ENCODE assay signal across 16 cellular contexts in the genomic region with DNA sequence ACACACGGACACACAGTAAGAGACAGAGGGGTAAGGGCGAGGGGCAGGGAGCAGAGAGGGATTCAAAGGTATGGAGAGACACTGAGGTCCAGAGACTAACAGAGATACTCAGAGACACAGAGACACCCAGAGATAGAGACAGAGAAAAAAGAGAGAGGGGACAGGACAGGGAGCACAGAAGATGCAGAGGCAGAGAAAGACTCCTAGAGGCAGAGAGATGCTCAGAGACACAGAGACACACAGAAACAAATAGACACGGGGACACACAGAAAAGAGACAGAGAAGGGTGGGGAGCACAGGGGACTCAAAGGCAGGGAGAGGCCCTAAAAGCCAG. TPM values are rescaled to one million over a fixed set of nuclear protein-coding genes. Genes with fewer than 3 reads are reported as not detected.
A peak's percentile ranks its signal among the peaks of the same experiment; 100 is the strongest.
DNase-seq lines count a peak whose midpoint lies in the region; ATAC-seq, FAIRE-seq and TF ChIP-seq lines count a peak whose summit lies in the region.
"Had no signal": no experiment of that assay in that cellular context is flagged by ENCODE, and none has a peak within 500 bp of the region (broad histone marks: within the 10 kb centered on the region; RNA-seq: fewer than 3 reads in every experiment).

No MANE protein-coding gene starts in this region.

- H3K27ac ChIP-seq in BLaER1 (no peak overlapping the region), HUES64 (ENCODE audit: low read depth, low read length) (no peak overlapping the region), astrocyte (ENCODE audit: low read depth, low read length) (no peak overlapping the region)
- no peak overlapping the region for H3K27ac ChIP-seq in naive thymus-derived CD4-positive, alpha-beta T cell (ENCODE audit: low read depth, low read length)
- H3K27ac ChIP-seq: C4-2B, heart left ventricle, left lung, ovary had no signal

- H4K20me1 ChIP-seq in BLaER1 (peaks cover 41% of the 10 kb centered on the region), astrocyte (ENCODE audit: insufficient read depth, low read length) (peaks cover 20% of the 10 kb centered on the region)

- no peak overlapping the region for H3K9ac ChIP-seq in BLaER1
- H3K9ac ChIP-seq in HUES64 (ENCODE audit: low read depth, low read length) = no peak overlapping the region
- peak overlapping the region; percentile 30 for H3K9ac ChIP-seq in astrocyte (ENCODE audit: low read length)

- H3K4me3 Mint-ChIP-seq in astrocyte (ENCODE audit: unreplicated experiment) = no peak overlapping the region
- H3K4me3 Mint-ChIP-seq in naive thymus-derived CD4-positive, alpha-beta T cell = no peak overlapping the region
- H3K4me3 Mint-ChIP-seq in activated CD4-positive, alpha-beta memory T cell treated with anti-CD3 and anti-CD28 coated beads, Interleukin-2, amount 10 ng/mL, durations not matched to agents 7 days and 5 days = no peak overlapping the region
- H3K4me3 Mint-ChIP-seq: activated CD8-positive, alpha-beta T cell treated with anti-CD3 and anti-CD28 coated beads for 36 hours; HFFc6; naive B cell had no signal

- peaks cover 7% of the 10 kb centered on the region for H3K4me1 Mint-ChIP-seq in astrocyte (ENCODE audit: low read depth, unreplicated experiment)
- H3K4me1 Mint-ChIP-seq in naive thymus-derived CD4-positive, alpha-beta T cell = peaks cover 21 to 29% (median 24%) of the 10 kb centered on the region in 7 donors
- H3K4me1 Mint-ChIP-seq in activated CD4-positive, alpha-beta memory T cell treated with anti-CD3 and anti-CD28 coated beads, Interleukin-2, amount 10 ng/mL, durations not matched to agents 7 days and 5 days = peaks cover 24% of the 10 kb centered on the region

- peaks cover 31% of the 10 kb centered on the region for H3K4me1 ChIP-seq in BLaER1
- H3K4me1 ChIP-seq in HUES64 (ENCODE audit: insufficient read depth, low read length) = peaks cover 6% of the 10 kb centered on the region; the same call in 1 of the 2 replicates
- H3K4me1 ChIP-seq in astrocyte (ENCODE audit: insufficient read depth, low read length) = no peaks in the 10 kb centered on the region
- H3K4me1 ChIP-seq in naive thymus-derived CD4-positive, alpha-beta T cell (ENCODE audit: control insufficient read depth in 2 of 2, insufficient read depth in 2 of 2, low read length in 2 of 2) = peaks cover 12 to 21% of the 10 kb centered on the region in 2 donors

- H3K9me3 ChIP-seq in BLaER1 (no peaks in the 10 kb centered on the region), HUES64 (ENCODE audit: insufficient read depth, low read depth, low read length) (no peaks in the 10 kb centered on the region), astrocyte (ENCODE audit: insufficient read depth, low read depth, low read length) (no peaks in the 10 kb centered on the region)
- no peaks in the 10 kb centered on the region for H3K9me3 ChIP-seq in naive thymus-derived CD4-positive, alpha-beta T cell (ENCODE audit: control insufficient read depth in 2 of 3, low read length in 3 of 3)
- H3K9me3 ChIP-seq: heart left ventricle, left lung, ovary had no signal

- intact Hi-C loops in naive thymus-derived CD4-positive, alpha-beta T cell (cut with micrococcal nuclease) = loop anchor here (1.0 to 5.0 kb wide), 9 partner anchors 8 to 125 kb away; partner anchors contain the start of genes DEDD2 (in 1 of the 2), PAFAH1B3 (in 1 of the 2), POU2F2 (in 1 of the 2) and PRR19 (in 1 of the 2)

- CTCF ChIA-PET in naive thymus-derived CD4-positive, alpha-beta T cell (lab: Charles Lee) = interaction anchor here (1.0 kb wide), 1 partner anchor 11 kb away, joined by 3 read pairs; no protein-coding TSS in a partner anchor
- CTCF ChIA-PET in activated CD4-positive, alpha-beta memory T cell treated with anti-CD3 and anti-CD28 coated beads, Interleukin-2, amount 10 ng/mL, durations not matched to agents 7 days and 5 days (lab: Charles Lee) = interaction anchor here (1.4 to 2.7 kb wide), 4 partner anchors 7 to 102 kb away, joined by 4 to 17 read pairs (median 10); no protein-coding TSS in a partner anchor

- no peaks in the 10 kb centered on the region for H3K36me3 Mint-ChIP-seq in astrocyte (ENCODE audit: low read depth, unreplicated experiment)
- H3K36me3 Mint-ChIP-seq in naive thymus-derived CD4-positive, alpha-beta T cell = no peaks in the 10 kb centered on the region
- peaks cover 4% of the 10 kb centered on the region for H3K36me3 Mint-ChIP-seq in activated CD4-positive, alpha-beta memory T cell treated with anti-CD3 and anti-CD28 coated beads, Interleukin-2, amount 10 ng/mL, durations not matched to agents 7 days and 5 days (ENCODE audit: low read depth)

- TF ChIP-seq CTCF in astrocyte (IDR thresholded peaks at IDR 0.05; ENCODE audit: insufficient read depth, low read depth, low read length) = no peak

- no peaks in the 10 kb centered on the region for H3K79me2 ChIP-seq in astrocyte (ENCODE audit: insufficient read depth, low read length)

- H3K4me2 ChIP-seq in BLaER1 (peak overlapping the region; percentile 90), astrocyte (ENCODE audit: low read length) (peak overlapping the region; percentile 100)

- H3K9me3 Mint-ChIP-seq in astrocyte (ENCODE audit: unreplicated experiment) = no peaks in the 10 kb centered on the region
- no peaks in the 10 kb centered on the region for H3K9me3 Mint-ChIP-seq in naive thymus-derived CD4-positive, alpha-beta T cell
- H3K9me3 Mint-ChIP-seq in activated CD4-positive, alpha-beta memory T cell treated with anti-CD3 and anti-CD28 coated beads, Interleukin-2, amount 10 ng/mL, durations not matched to agents 7 days and 5 days = no peaks in the 10 kb centered on the region
- H3K9me3 Mint-ChIP-seq: activated CD8-positive, alpha-beta T cell treated with anti-CD3 and anti-CD28 coated beads for 36 hours; HFFc6; naive B cell had no signal

- H3K27ac Mint-ChIP-seq in astrocyte (ENCODE audit: unreplicated experiment) = no peak overlapping the region
- H3K27ac Mint-ChIP-seq in naive thymus-derived CD4-positive, alpha-beta T cell = no peak overlapping the region
- H3K27ac Mint-ChIP-seq in activated CD4-positive, alpha-beta memory T cell treated with anti-CD3 and anti-CD28 coated beads, Interleukin-2, amount 10 ng/mL, durations not matched to agents 7 days and 5 days = no peak overlapping the region
- H3K27ac Mint-ChIP-seq: activated CD8-positive, alpha-beta T cell treated with anti-CD3 and anti-CD28 coated beads for 36 hours; HFFc6; naive B cell had no signal

- peak overlapping the region; percentile 45 for H2AFZ ChIP-seq in astrocyte (ENCODE audit: low read depth, low read length)

- WGBS in HUES64 = 50% methylated on average over 3 of the region's 3 CpGs

- no peak for ATAC-seq in naive thymus-derived CD4-positive, alpha-beta T cell

- no peak for FAIRE-seq in astrocyte (lab: Jason Lieb, UNC)

- H3K4me3 ChIP-seq in BLaER1 (peak overlapping the region; percentile 63), HUES64 (ENCODE audit: low read length) (peak overlapping the region; percentile 47; the same call in 1 of the 2 replicates), astrocyte (ENCODE audit: insufficient read depth, low read depth, low read length) (no peak overlapping the region)
- peak overlapping the region; percentile 41 for H3K4me3 ChIP-seq in naive thymus-derived CD4-positive, alpha-beta T cell (ENCODE audit: low read length)

- H3K27me3 ChIP-seq in BLaER1 (peaks cover 74% of the 10 kb centered on the region), HUES64 (ENCODE audit: insufficient read depth, low read length) (peaks cover 87% of the 10 kb centered on the region), astrocyte (ENCODE audit: insufficient read depth, low read length) (peaks cover 60% of the 10 kb centered on the region)
- peaks cover 0 to 11% of the 10 kb centered on the region in 2 donors for H3K27me3 ChIP-seq in naive thymus-derived CD4-positive, alpha-beta T cell (ENCODE audit: control insufficient read depth in 2 of 2, insufficient read depth in 2 of 2, low read length in 2 of 2)
- H3K27me3 ChIP-seq: ovary had no signal

- H3K36me3 ChIP-seq in BLaER1 = no peaks in the 10 kb centered on the region
- no peaks in the 10 kb centered on the region for H3K36me3 ChIP-seq in HUES64 (ENCODE audit: insufficient read depth, low read length)
- H3K36me3 ChIP-seq in astrocyte (ENCODE audit: insufficient read depth, low read length) = no peaks in the 10 kb centered on the region
- no peaks in the 10 kb centered on the region for H3K36me3 ChIP-seq in naive thymus-derived CD4-positive, alpha-beta T cell (ENCODE audit: control insufficient read depth in 2 of 3, insufficient read depth in 3 of 3, low read length in 3 of 3)
- H3K36me3 ChIP-seq: heart left ventricle, left lung, ovary had no signal

- peaks cover 58% of the 10 kb centered on the region for H3K27me3 Mint-ChIP-seq in astrocyte (ENCODE audit: low read depth, unreplicated experiment)
- H3K27me3 Mint-ChIP-seq in naive thymus-derived CD4-positive, alpha-beta T cell = peaks cover 13 to 38% (median 19%) of the 10 kb centered on the region in 5 donors
- peaks cover 30% of the 10 kb centered on the region for H3K27me3 Mint-ChIP-seq in activated CD4-positive, alpha-beta memory T cell treated with anti-CD3 and anti-CD28 coated beads, Interleukin-2, amount 10 ng/mL, durations not matched to agents 7 days and 5 days

- POLR2A ChIA-PET in naive thymus-derived CD4-positive, alpha-beta T cell (lab: Charles Lee) = interaction anchor here (0.6 kb wide), 1 partner anchor 54 kb away, joined by 3 read pairs; no protein-coding TSS in a partner anchor
- POLR2A ChIA-PET in activated CD4-positive, alpha-beta memory T cell treated with anti-CD3 and anti-CD28 coated beads, Interleukin-2, amount 10 ng/mL, durations not matched to agents 7 days and 5 days (lab: Charles Lee) = interaction anchor here (1.2 to 2.4 kb wide), 6 partner anchors 11 to 137 kb away, joined by 3 to 14 read pairs (median 5); partner anchors contain the start of genes POU2F2 and ZNF526

- DNase-seq in astrocyte (ENCODE audit: low read depth) = no peak
- no peak for DNase-seq in naive thymus-derived CD4-positive, alpha-beta T cell
- no peak for DNase-seq in COLO829 (ENCODE audit: low spot score)
- no peak for DNase-seq in activated CD4-positive, alpha-beta memory T cell treated with anti-CD3 and anti-CD28 coated beads, Interleukin-2, amount 10 ng/mL, durations not matched to agents 7 days and 5 days
- no peak for DNase-seq in AG08396 (ENCODE audit: low spot score)
- DNase-seq in DMS153 treated with DMSO at 0.1 percent for 48 hours (lab: John Stamatoyannopoulos, UW; ENCODE audit: unreplicated experiment) = no peak

RNA-seq across cellular contexts. Expression of gene DEDD2, which starts 39.8 kb away (rescaled TPM):
- polyA plus RNA-seq in HUES64 (2013, experiment 1 of 2) = 25.7 TPM
- 25.2 TPM for polyA plus RNA-seq in HUES64 (2013, experiment 2 of 2)
- total RNA-seq in astrocyte = 24.4 and 26.1 TPM in 2 replicates
- total RNA-seq in naive thymus-derived CD4-positive, alpha-beta T cell = 100 to 1,000 TPM in 1 of 5 experiments, 10 to 100 TPM in 4; 47.9 to 104 (median 65.8) TPM
- 100 to 1,000 TPM; 132 to 208 TPM for polyA plus RNA-seq in naive thymus-derived CD4-positive, alpha-beta T cell
- total RNA-seq in activated CD4-positive, alpha-beta memory T cell treated with anti-CD3 and anti-CD28 coated beads, Interleukin-2, amount 10 ng/mL, durations not matched to agents 7 days and 5 days = 10 to 100 TPM; 54.1 to 59.8 TPM

RNA-seq across cellular contexts. Expression of gene ZNF526, which starts 42.5 kb away (rescaled TPM):
- polyA plus RNA-seq in HUES64 (2013, experiment 1 of 2) = 8.5 TPM
- 9.6 TPM for polyA plus RNA-seq in HUES64 (2013, experiment 2 of 2)
- 20.2 and 21.6 TPM in 2 replicates for total RNA-seq in astrocyte
- 10 to 100 TPM in 4 of 5 experiments, 1 to 10 TPM in 1; 8.6 to 25.2 (median 22.7) TPM for total RNA-seq in naive thymus-derived CD4-positive, alpha-beta T cell
- polyA plus RNA-seq in naive thymus-derived CD4-positive, alpha-beta T cell = 10 to 100 TPM in 1 of 2 donors, 1 to 10 TPM in 1; 4.0 to 11.8 TPM
- total RNA-seq in activated CD4-positive, alpha-beta memory T cell treated with anti-CD3 and anti-CD28 coated beads, Interleukin-2, amount 10 ng/mL, durations not matched to agents 7 days and 5 days = 10 to 100 TPM; 21.5 to 21.7 TPM

RNA-seq across cellular contexts. Expression of gene POU2F2, which starts 45.4 kb away (rescaled TPM):
- 4.9 TPM for polyA plus RNA-seq in HUES64 (2013, experiment 1 of 2)
- polyA plus RNA-seq in HUES64 (2013, experiment 2 of 2) = 3.2 TPM
- total RNA-seq in astrocyte = 7.7 and 8.3 TPM in 2 replicates
- total RNA-seq in naive thymus-derived CD4-positive, alpha-beta T cell = 10 to 100 TPM; 31.5 to 91.3 (median 73.4) TPM
- 1 to 10 TPM; 2.2 to 7.6 TPM for polyA plus RNA-seq in naive thymus-derived CD4-positive, alpha-beta T cell
- total RNA-seq in activated CD4-positive, alpha-beta memory T cell treated with anti-CD3 and anti-CD28 coated beads, Interleukin-2, amount 10 ng/mL, durations not matched to agents 7 days and 5 days = 10 to 100 TPM; 31.3 to 35.8 TPM
- total RNA-seq: G401 had no signal
